10 cellular contexts compared by ENCODE assay signal in genomic region chr11:31326470-31327148, GRCh38. TPM values are rescaled to one million over a fixed set of nuclear protein-coding genes. Genes with fewer than 3 reads are reported as not detected.
DNase-seq lines count a peak whose midpoint lies in the region; ATAC-seq and TF ChIP-seq lines count a peak whose summit lies in the region.
"Had no signal": no experiment of that assay in that cellular context is flagged by ENCODE, and none has a peak within 500 bp of the region (broad histone marks: within the 10 kb centered on the region; RNA-seq: fewer than 3 reads in every experiment).

No MANE protein-coding gene starts in this region.

- H3K36me3 Mint-ChIP-seq in activated T-cell treated with anti-CD3 and anti-CD28 coated beads, Interleukin-2, amount 50 U/mL, for 4 hours (ENCODE audit: insufficient read depth) = no peaks in the 10 kb centered on the region
- no peaks in the 10 kb centered on the region for H3K36me3 Mint-ChIP-seq in stimulated activated effector memory CD8-positive, alpha-beta T cell treated with anti-CD3 and anti-CD28 coated beads, Interleukin-12 subunit alpha, Interleukin-12 subunit beta, amount 100 ng/mL, for 72 hours

- in situ Hi-C loops in transverse colon (cut with MboI; ENCODE audit: low pct_ligation_motif_present in 1 of 4, low pct_unique_long_range_greater_than_20kb in 1 of 4, low sequenced_read_pairs in 3 of 4) = no loop called here

- H3K36me3 ChIP-seq in transverse colon = no peaks in the 10 kb centered on the region

- peaks cover 7% of the 10 kb centered on the region for H3K4me1 Mint-ChIP-seq in activated T-cell treated with anti-CD3 and anti-CD28 coated beads, Interleukin-2, amount 50 U/mL, for 4 hours (ENCODE audit: low read depth)
- H3K4me1 Mint-ChIP-seq in stimulated activated effector memory CD8-positive, alpha-beta T cell treated with anti-CD3 and anti-CD28 coated beads, Interleukin-12 subunit alpha, Interleukin-12 subunit beta, amount 100 ng/mL, for 72 hours = peaks cover 18% of the 10 kb centered on the region

- peaks cover 4% of the 10 kb centered on the region for H3K27me3 Mint-ChIP-seq in activated T-cell treated with anti-CD3 and anti-CD28 coated beads, Interleukin-2, amount 50 U/mL, for 4 hours (ENCODE audit: low read depth)

- H3K4me1 ChIP-seq in transverse colon = no peaks in the 10 kb centered on the region

- H3K9me3 ChIP-seq in transverse colon = no peaks in the 10 kb centered on the region

- no peak for TF ChIP-seq EP300 in transverse colon (IDR thresholded peaks at IDR 0.05; ENCODE audit: low read depth)

- no peak overlapping the region for H3K4me3 ChIP-seq in transverse colon

- no peaks in the 10 kb centered on the region for H3K27me3 ChIP-seq in transverse colon

- H3K4me3 Mint-ChIP-seq in activated T-cell treated with anti-CD3 and anti-CD28 coated beads, Interleukin-2, amount 50 U/mL, for 4 hours = peak overlapping the region; percentile 29
- H3K4me3 Mint-ChIP-seq in stimulated activated effector memory CD8-positive, alpha-beta T cell treated with anti-CD3 and anti-CD28 coated beads, Interleukin-12 subunit alpha, Interleukin-12 subunit beta, amount 100 ng/mL, for 72 hours = peak overlapping the region; percentile 33

- intact Hi-C loops in transverse colon (cut with DNase I; ENCODE audit: low total_unique reads) = no loop called here

- H3K9me3 Mint-ChIP-seq in activated T-cell treated with anti-CD3 and anti-CD28 coated beads, Interleukin-2, amount 50 U/mL, for 4 hours = no peaks in the 10 kb centered on the region
- peaks cover under 1% of the 10 kb centered on the region for H3K9me3 Mint-ChIP-seq in stimulated activated effector memory CD8-positive, alpha-beta T cell treated with anti-CD3 and anti-CD28 coated beads, Interleukin-12 subunit alpha, Interleukin-12 subunit beta, amount 100 ng/mL, for 72 hours

- WGBS in transverse colon (ENCODE audit: low coverage in 1 of 2), 2 donors = 32 to 35% methylated on average over 2 of the region's 2 CpGs

- no peak for TF ChIP-seq CTCF in transverse colon (IDR thresholded peaks at IDR 0.05)

- no peak for TF ChIP-seq POLR2A in transverse colon (IDR thresholded peaks at IDR 0.05)

- H3K27ac Mint-ChIP-seq in stimulated activated effector memory CD8-positive, alpha-beta T cell treated with anti-CD3 and anti-CD28 coated beads, Interleukin-12 subunit alpha, Interleukin-12 subunit beta, amount 100 ng/mL, for 72 hours = peak overlapping the region; percentile 24

- DNase-seq in activated T-cell treated with anti-CD3 and anti-CD28 coated beads, Interleukin-2, amount 50 U/mL, for 4 hours = no peak
- DNase-seq in activated T-cell treated with anti-CD3 and anti-CD28 coated beads, Interleukin-2, amount 50 U/mL, for 1 hour = no peak
- no peak for DNase-seq in stimulated activated effector memory CD8-positive, alpha-beta T cell treated with anti-CD3 and anti-CD28 coated beads, Interleukin-12 subunit alpha, Interleukin-12 subunit beta, amount 100 ng/mL, for 72 hours (ENCODE audit: low spot score in 2 of 2)
- DNase-seq in NCI-H2196 treated with DMSO at 0.1 percent for 48 hours (lab: John Stamatoyannopoulos, UW; ENCODE audit: unreplicated experiment) (no peak), transverse colon (no peak)
- DNase-seq: GOT3, NCI-H446 treated with DMSO at 0.1 percent for 48 hours had no signal

- H3K27ac ChIP-seq in transverse colon = no peak overlapping the region

- ATAC-seq in activated T-cell treated with anti-CD3 and anti-CD28 coated beads, Interleukin-2, amount 50 U/mL, for 4 hours = peak in 1 of 2 donors; percentile 30
- peak; percentile 87 for ATAC-seq in GM21717 (IDR thresholded peaks at IDR 0.05; ENCODE audit: unreplicated experiment)
- peak; percentile 78 for ATAC-seq in HG03565 (IDR thresholded peaks at IDR 0.05; ENCODE audit: unreplicated experiment)
- ATAC-seq in stimulated activated effector memory CD8-positive, alpha-beta T cell treated with anti-CD3 and anti-CD28 coated beads, Interleukin-12 subunit alpha, Interleukin-12 subunit beta, amount 100 ng/mL, for 72 hours = peak; percentile 21
- ATAC-seq in HG03097 (IDR thresholded peaks at IDR 0.05; ENCODE audit: low FRiP score, unreplicated experiment) = no peak

RNA-seq across cellular contexts. Expression of gene DCDC1, which starts 42.9 kb away (rescaled TPM):
- under 1 TPM in 1 of 3 donors, not detected in 2; 0.19 TPM for total RNA-seq in activated T-cell treated with anti-CD3 and anti-CD28 coated beads, Interleukin-2, amount 50 U/mL, for 4 hours
- under 1 TPM in 1 of 4 donors, not detected in 3; 0.32 TPM for total RNA-seq in transverse colon

RNA-seq across cellular contexts. Expression of gene DNAJC24, which starts 43.1 kb away (rescaled TPM):
- total RNA-seq in activated T-cell treated with anti-CD3 and anti-CD28 coated beads, Interleukin-2, amount 50 U/mL, for 4 hours = 10 to 100 TPM; 21.5 to 26.0 (median 24.6) TPM
- 10 to 100 TPM in 2 of 4 donors, 1 to 10 TPM in 2; 5.6 to 15.3 (median 10.6) TPM for total RNA-seq in transverse colon
